ENCODE assay signal across 22 cellular contexts in genomic region chrX:15177316-15177715, GRCh38.
"Had no signal": no experiment of that assay in that cellular context is flagged by ENCODE, and none has a peak within 500 bp of the region (broad histone marks: within the 10 kb centered on the region; RNA-seq: fewer than 3 reads in every experiment).

No MANE protein-coding gene starts in this region.

- H3K27ac Mint-ChIP-seq: naive thymus-derived CD4-positive, alpha-beta T cell; nephron; neural progenitor cell; progenitor cell of endocrine pancreas had no signal

- H3K36me3 Mint-ChIP-seq: naive thymus-derived CD4-positive, alpha-beta T cell; neural progenitor cell had no signal

- H3K27me3 Mint-ChIP-seq: progenitor cell of endocrine pancreas had no signal

- H3K4me1 Mint-ChIP-seq: nephron, neural progenitor cell had no signal

- DNase-seq: dermis blood vessel endothelial cell; effector memory CD4-positive, alpha-beta T cell; foreskin keratinocyte; heart left ventricle; kidney; left cardiac atrium; left lung; mesendoderm; midbrain; naive thymus-derived CD4-positive, alpha-beta T cell; stimulated activated CD4-positive, alpha-beta T cell treated with anti-CD3 and anti-CD28 coated beads, Interleukin-12 subunit alpha, Interleukin-12 subunit beta, amount 100 ng/mL, for 4 hours; stimulated activated CD4-positive, alpha-beta T cell treated with anti-CD3 and anti-CD28 coated beads, Interleukin-1b, Interleukin-23, amount 100 ng/mL, for 48 hours; stimulated activated CD4-positive, alpha-beta T cell treated with anti-CD3 and anti-CD28 coated beads, Interleukin-4, amount 100 ng/mL, for 1 hour; stimulated activated CD8-positive, alpha-beta memory T cell treated with anti-CD3 and anti-CD28 coated beads, Interleukin-4, amount 100 ng/mL, for 48 hours; stimulated activated naive CD4-positive, alpha-beta T cell; stomach; thyroid gland; trophoblast cell had no signal

- FAIRE-seq: endothelial cell of umbilical vein, kidney had no signal

- H3K4me3 Mint-ChIP-seq: naive thymus-derived CD4-positive, alpha-beta T cell; nephron; neural progenitor cell had no signal

- H3K9me3 Mint-ChIP-seq: nephron, neural progenitor cell had no signal
